In the genomic region with DNA sequence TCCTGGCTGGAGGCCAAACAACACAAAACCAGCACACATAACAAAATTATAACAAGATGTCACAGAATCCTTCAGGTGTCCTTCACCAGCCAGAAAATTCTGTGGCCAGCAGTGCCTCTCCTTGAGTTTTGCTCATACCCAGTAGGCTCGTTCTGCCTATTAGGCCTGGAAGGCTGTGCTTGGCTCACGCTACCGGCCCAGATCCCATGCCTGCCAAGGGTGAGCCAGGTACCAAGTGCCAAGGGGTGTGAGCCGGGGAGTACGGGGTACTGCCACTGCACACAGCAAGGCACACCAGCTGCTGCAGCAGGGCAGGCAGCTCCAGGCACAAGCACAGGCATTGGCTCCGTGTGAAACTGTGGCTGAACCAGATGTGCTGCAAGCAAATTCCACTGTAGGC, we compare ENCODE assay signal across 12 cellular contexts.
DNase-seq lines count a peak whose midpoint lies in the region; ATAC-seq, FAIRE-seq and TF ChIP-seq lines count a peak whose summit lies in the region.
"Had no signal": no experiment of that assay in that cellular context is flagged by ENCODE, and none has a peak within 500 bp of the region (broad histone marks: within the 10 kb centered on the region; RNA-seq: fewer than 3 reads in every experiment).

No MANE protein-coding gene starts in this region.

- no peak overlapping the region for H2BK120ac ChIP-seq in H1 (replicated peaks; ENCODE audit: low read depth, low read length)
- no peak overlapping the region for H2BK120ac ChIP-seq in neuronal stem cell (ENCODE audit: low read depth, low read length)

- no peak overlapping the region for H3K4me3 Mint-ChIP-seq in activated T-cell treated with anti-CD3 and anti-CD28 coated beads, Interleukin-2, amount 50 U/mL, for 24 hours
- H3K4me3 Mint-ChIP-seq: CD4-positive, CD25-positive, alpha-beta regulatory T cell had no signal

- no peak overlapping the region for H2AK5ac ChIP-seq in H1 (ENCODE audit: low read depth, low read length)
- no peak overlapping the region for H2AK5ac ChIP-seq in neuronal stem cell (ENCODE audit: low read depth, low read length)

- POLR2A ChIA-PET in H1 (lab: Charles Lee; ENCODE audit: partially characterized antibody), result no interaction called here

- H2BK20ac ChIP-seq in H1 (ENCODE audit: low read length), result no peak overlapping the region

- no peaks in the 10 kb centered on the region for H3K79me2 ChIP-seq in H1 (ENCODE audit: control insufficient read depth in 1 of 2, insufficient read depth in 2 of 2, low read length in 2 of 2)

- H3K27ac Mint-ChIP-seq in activated T-cell treated with anti-CD3 and anti-CD28 coated beads, Interleukin-2, amount 50 U/mL, for 24 hours, result no peak overlapping the region
- H3K27ac Mint-ChIP-seq: CD4-positive, CD25-positive, alpha-beta regulatory T cell had no signal

- H3K23ac ChIP-seq in H1 (ENCODE audit: insufficient read length) (no peak overlapping the region), neuronal stem cell (ENCODE audit: low read depth, low read length, poor library complexity) (no peak overlapping the region)

- H3K23me2 ChIP-seq in H1 (ENCODE audit: low read depth, low read length), result no peaks in the 10 kb centered on the region; the same call in 1 of the 2 replicates

- H3K14ac ChIP-seq in H1 (ENCODE audit: insufficient read length), result no peak overlapping the region
- H3K14ac ChIP-seq in neuronal stem cell (ENCODE audit: low read length), result no peak overlapping the region

- H2BK15ac ChIP-seq in H1 (ENCODE audit: low read length), result no peak overlapping the region
- H2BK15ac ChIP-seq in neuronal stem cell (ENCODE audit: low read length), result no peak overlapping the region

- peaks cover 23 to 27% of the 10 kb centered on the region in 2 experiments for H3K9me3 ChIP-seq in H1 (ENCODE audit: insufficient read depth in 2 of 2, low read depth in 1 of 2, low read length in 1 of 2)
- peaks cover 2 to 8% of the 10 kb centered on the region in 2 donors for H3K9me3 ChIP-seq in neuronal stem cell (replicated peaks in 1 of 2; ENCODE audit: control insufficient read depth in 2 of 2, insufficient read depth in 1 of 2, low read depth in 1 of 2, low read length in 2 of 2)

- H3K4ac ChIP-seq in H1 (replicated peaks; ENCODE audit: insufficient read length, low read depth, low read length), result no peak overlapping the region
- H3K4ac ChIP-seq in neuronal stem cell (ENCODE audit: low read length), result no peak overlapping the region

- H3K36me3 ChIP-seq in H1 (ENCODE audit: control insufficient read depth in 2 of 4, insufficient read depth in 4 of 4, low read length in 3 of 4) (0 out of 8 replicates have a peak, but pooled peaks cover 0 to 2% (median 0%) of the 10 kb centered on the region in 4 experiments), neuronal stem cell (replicated peaks in 1 of 2; ENCODE audit: control insufficient read depth in 2 of 2, insufficient read depth in 2 of 2, low read length in 2 of 2) (no peaks in the 10 kb centered on the region)
- H3K36me3 ChIP-seq: BLaER1 treated with 17β-estradiol and CSF1 and Interleukin-3, amounts not matched to agents 10 nM and 100 nM had no signal

- H4K8ac ChIP-seq in H1 (ENCODE audit: extremely low read depth, insufficient read depth, low read length) (peak overlapping the region; percentile 2; the same call in 1 of the 2 replicates), neuronal stem cell (ENCODE audit: low read depth, low read length) (no peak overlapping the region)

- H3K27me3 ChIP-seq in H1 (replicated peaks in 1 of 4; ENCODE audit: control insufficient read depth in 3 of 4, extremely low read depth in 1 of 4, insufficient read depth in 3 of 4, low read length in 3 of 4) (peaks cover 0 to 1% (median 0%) of the 10 kb centered on the region in 4 experiments; a peak in 1 of 7 replicates), neuronal stem cell (ENCODE audit: control insufficient read depth in 3 of 3, insufficient read depth in 3 of 3, low read depth in 1 of 3, low read length in 3 of 3) (no peaks in the 10 kb centered on the region)
- H3K27me3 ChIP-seq: BLaER1 treated with 17β-estradiol and CSF1 and Interleukin-3, amounts not matched to agents 10 nM and 100 nM had no signal

- H2AFZ ChIP-seq in H1 (ENCODE audit: low read length), result peak overlapping the region; percentile 2; the same call in 1 of the 2 replicates
- no peak overlapping the region for H2AFZ ChIP-seq in neuronal stem cell (ENCODE audit: low read length)

- no peak overlapping the region for H3K18ac ChIP-seq in H1 (ENCODE audit: extremely low read depth, low read length)
- H3K18ac ChIP-seq in neuronal stem cell (ENCODE audit: low read length), result peak overlapping the region; percentile 89

- H3K4me2 ChIP-seq in H1 (ENCODE audit: insufficient read depth in 1 of 2, low read depth in 2 of 2, low read length in 2 of 2) (no peak overlapping the region), neuronal stem cell (ENCODE audit: insufficient read depth, low read length, poor library complexity, severe bottlenecking) (no peak overlapping the region)
- H3K4me2 ChIP-seq: BLaER1 treated with 17β-estradiol and CSF1 and Interleukin-3, amounts not matched to agents 10 nM and 100 nM had no signal

- no peaks in the 10 kb centered on the region for H4K20me1 ChIP-seq in H1 (replicated peaks in 1 of 2; ENCODE audit: control insufficient read depth in 1 of 2, insufficient read depth in 2 of 2, low read length in 2 of 2)
- H4K20me1 ChIP-seq: BLaER1 treated with 17β-estradiol and CSF1 and Interleukin-3, amounts not matched to agents 10 nM and 100 nM had no signal

- FAIRE-seq in H1 (lab: Jason Lieb, UNC), result no peak
- FAIRE-seq: H54 had no signal

- peak; percentile 11 for DNase-seq in activated T-cell treated with anti-CD3 and anti-CD28 coated beads, Interleukin-2, amount 50 U/mL, for 1 hour
- no peak for DNase-seq in activated T-cell treated with anti-CD3 and anti-CD28 coated beads, Interleukin-2, amount 50 U/mL, for 24 hours
- no peak for DNase-seq in H1 (ENCODE audit: low read depth in 1 of 2, low spot score in 2 of 2)
- DNase-seq in neuronal stem cell (ENCODE audit: low spot score), result no peak
- no peak for DNase-seq in nucleus accumbens (lab: John Stamatoyannopoulos, UW)
- DNase-seq: ACHN; CD4-positive, CD25-positive, alpha-beta regulatory T cell; GF-D8 had no signal

- H2BK12ac ChIP-seq in H1 (ENCODE audit: low read depth, low read length) (no peak overlapping the region), neuronal stem cell (ENCODE audit: low read length) (no peak overlapping the region)

- TF ChIP-seq EP300 in H1 (IDR thresholded peaks at IDR 0.05; ENCODE audit: borderline replicate concordance in 1 of 2, low read depth in 2 of 2, low read length in 2 of 2), result no peak

- peaks cover 14% of the 10 kb centered on the region for H3K9me3 Mint-ChIP-seq in activated T-cell treated with anti-CD3 and anti-CD28 coated beads, Interleukin-2, amount 50 U/mL, for 24 hours

- no peaks in the 10 kb centered on the region for H3K36me3 Mint-ChIP-seq in activated T-cell treated with anti-CD3 and anti-CD28 coated beads, Interleukin-2, amount 50 U/mL, for 24 hours (ENCODE audit: low read depth)
- H3K36me3 Mint-ChIP-seq: CD4-positive, CD25-positive, alpha-beta regulatory T cell had no signal

- TF ChIP-seq RAD21 in H1 (IDR thresholded peaks at IDR 0.05 in 1 of 2, conservative IDR thresholded peaks at IDR 0.05 in 1 of 2; ENCODE audit: low read depth in 2 of 2, low read length in 2 of 2), result no peak

- CTCF ChIA-PET in H1 (lab: Charles Lee; ENCODE audit: partially characterized antibody), result interaction anchor here (0.7 to 1.2 kb wide), 2 partner anchors 1042 to 1404 kb away, joined by 3 read pairs; no protein-coding TSS in a partner anchor

- H4K91ac ChIP-seq in H1 (replicated peaks; ENCODE audit: insufficient read length, low read length), result no peak overlapping the region
- H4K91ac ChIP-seq in neuronal stem cell (ENCODE audit: low read depth, low read length, poor library complexity), result no peak overlapping the region

- H3K27me3 Mint-ChIP-seq in activated T-cell treated with anti-CD3 and anti-CD28 coated beads, Interleukin-2, amount 50 U/mL, for 24 hours, result no peaks in the 10 kb centered on the region
- H3K27me3 Mint-ChIP-seq: CD4-positive, CD25-positive, alpha-beta regulatory T cell had no signal

- no peak overlapping the region for H4K5ac ChIP-seq in H1 (ENCODE audit: insufficient read length, low read depth, low read length)

- H3K9ac ChIP-seq in H1 (replicated peaks in 1 of 4; ENCODE audit: extremely low read depth in 1 of 4, low read depth in 3 of 4, low read length in 3 of 4) (no peak overlapping the region), neuronal stem cell (ENCODE audit: low read depth, low read length, poor library complexity) (no peak overlapping the region)
- H3K9ac ChIP-seq: BLaER1 treated with 17β-estradiol and CSF1 and Interleukin-3, amounts not matched to agents 10 nM and 100 nM had no signal

- 75% methylated on average over 6 of the region's 6 CpGs; no CpG with 5 or more reads in 1 of the 2 experiments for WGBS in H1 (ENCODE audit: extremely low coverage in 1 of 2, insufficient coverage in 1 of 2, insufficient read length in 1 of 2, insufficient replicate concordance in 2 of 2, low coverage in 1 of 2, low lambda C conversion rate in 2 of 2, missing lambda C conversion rate in 1 of 2), 2 experiments
- WGBS in neuronal stem cell (ENCODE audit: extremely low coverage in 2 of 2, insufficient read length in 2 of 2, insufficient replicate concordance in 1 of 2), 2 donors, result no CpG with 5 or more reads among the region's 6 CpGs

- TF ChIP-seq CTCF in H1 (IDR thresholded peaks at IDR 0.05; ENCODE audit: control extremely low read depth in 1 of 3, insufficient read depth in 1 of 3, low read depth in 1 of 3, low read length in 3 of 3), result no peak

- no peaks in the 10 kb centered on the region for H3K79me1 ChIP-seq in H1 (ENCODE audit: low read depth, low read length)
- H3K79me1 ChIP-seq in neuronal stem cell (ENCODE audit: low read depth, low read length), result no peaks in the 10 kb centered on the region

- H2BK5ac ChIP-seq in H1 (ENCODE audit: low read depth, low read length), result no peak overlapping the region
- no peak overlapping the region for H2BK5ac ChIP-seq in neuronal stem cell (ENCODE audit: low read length)

- H3K56ac ChIP-seq in H1 (replicated peaks; ENCODE audit: insufficient read length, low read depth, low read length), result no peak overlapping the region

- no peak for ATAC-seq in HG02981 (IDR thresholded peaks at IDR 0.05; ENCODE audit: unreplicated experiment)
- no peak for ATAC-seq in HG03097 (IDR thresholded peaks at IDR 0.05; ENCODE audit: low FRiP score, unreplicated experiment)

- H3K4me3 ChIP-seq in H1 (ENCODE audit: extremely low read depth in 1 of 4, insufficient read depth in 2 of 4, low read depth in 3 of 4, low read length in 4 of 4) (no peak overlapping the region), neuronal stem cell (ENCODE audit: low read length in 2 of 2) (peak overlapping the region in 1 of 2 donors; percentile 15)
- H3K4me3 ChIP-seq: BLaER1 treated with 17β-estradiol and CSF1 and Interleukin-3, amounts not matched to agents 10 nM and 100 nM had no signal

- no peaks in the 10 kb centered on the region for H3K4me1 Mint-ChIP-seq in activated T-cell treated with anti-CD3 and anti-CD28 coated beads, Interleukin-2, amount 50 U/mL, for 24 hours (ENCODE audit: low read depth)

- H3K27ac ChIP-seq in H1 (ENCODE audit: low read depth, low read length) (no peak overlapping the region), neuronal stem cell (replicated peaks; ENCODE audit: low read length) (no peak overlapping the region)
- H3K27ac ChIP-seq: BLaER1 treated with 17β-estradiol and CSF1 and Interleukin-3, amounts not matched to agents 10 nM and 100 nM had no signal

- no peaks in the 10 kb centered on the region for H3K4me1 ChIP-seq in H1 (replicated peaks in 1 of 4; ENCODE audit: control insufficient read depth in 3 of 4, insufficient read depth in 4 of 4, low read length in 3 of 4)
- H3K4me1 ChIP-seq in neuronal stem cell (ENCODE audit: control insufficient read depth in 2 of 2, insufficient read depth in 1 of 2, low read depth in 1 of 2, low read length in 2 of 2), result no peaks in the 10 kb centered on the region
- H3K4me1 ChIP-seq: BLaER1 treated with 17β-estradiol and CSF1 and Interleukin-3, amounts not matched to agents 10 nM and 100 nM had no signal

- no peak for TF ChIP-seq POLR2A in H1 (IDR thresholded peaks at IDR 0.05; ENCODE audit: control extremely low read depth in 1 of 2, low read depth in 2 of 2, low read length in 2 of 2)
